8 cellular contexts compared by ENCODE assay signal in the genomic region with DNA sequence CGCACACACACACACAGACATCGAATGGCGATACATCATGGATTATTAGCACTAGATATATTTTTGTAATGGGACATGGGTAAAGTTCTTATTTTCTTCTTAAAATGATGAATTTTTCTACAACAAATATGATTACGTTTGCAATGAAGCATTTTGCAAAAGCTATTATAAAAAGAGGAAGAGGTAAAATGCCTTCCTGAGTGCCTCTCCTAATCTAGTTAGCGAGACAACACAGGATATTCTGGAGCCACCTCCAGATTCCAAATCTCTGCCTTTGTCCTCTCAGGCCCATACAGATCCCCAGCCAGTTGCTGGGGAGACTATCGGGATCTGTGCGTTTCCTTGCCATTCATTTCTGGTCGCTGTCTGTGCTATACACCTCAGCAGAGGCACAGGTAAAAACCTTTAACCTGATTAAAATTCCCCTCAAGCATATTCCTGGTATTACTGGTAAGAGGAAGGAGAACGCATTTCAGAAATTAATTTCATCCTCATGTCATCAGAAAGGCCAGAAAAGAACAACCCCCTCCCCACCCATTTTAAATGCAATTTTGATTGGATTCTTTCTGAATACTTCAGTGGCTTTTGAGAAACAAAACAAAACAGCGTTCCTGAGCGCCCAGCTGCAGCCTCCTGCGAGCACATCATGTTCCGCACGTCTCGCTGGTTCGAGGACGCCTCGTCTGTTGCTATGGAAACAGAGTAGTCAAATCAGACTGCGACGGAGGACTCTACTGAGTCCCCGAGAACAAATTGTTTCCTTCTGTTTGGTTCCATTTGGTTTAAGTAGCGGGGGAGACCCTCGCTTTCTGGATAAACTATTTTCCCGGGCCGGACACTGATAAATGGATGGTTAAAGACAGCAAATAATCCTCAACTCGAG.
A peak's percentile ranks its signal among the peaks of the same experiment; 100 is the strongest.
DNase-seq lines count a peak whose midpoint lies in the region; ATAC-seq and TF ChIP-seq lines count a peak whose summit lies in the region.

No MANE protein-coding gene starts in this region.

- H3K36me3 Mint-ChIP-seq in activated CD8-positive, alpha-beta T cell treated with anti-CD3 and anti-CD28 coated beads, Interleukin-2, amount 10 ng/mL, durations not matched to agents 7 days and 5 days (ENCODE audit: low read depth), result peaks cover 3% of the 10 kb centered on the region
- no peaks in the 10 kb centered on the region for H3K36me3 Mint-ChIP-seq in neural crest cell (ENCODE audit: low read depth)

- intact Hi-C loops in upper lobe of right lung (cut with DNase I), result no loop called here

- peaks cover 25% of the 10 kb centered on the region for H3K27me3 Mint-ChIP-seq in activated CD8-positive, alpha-beta T cell treated with anti-CD3 and anti-CD28 coated beads, Interleukin-2, amount 10 ng/mL, durations not matched to agents 7 days and 5 days (ENCODE audit: low read depth)
- peaks cover 41% of the 10 kb centered on the region for H3K27me3 Mint-ChIP-seq in neural crest cell (ENCODE audit: low read depth)

- no peak for TF ChIP-seq CTCF in foreskin fibroblast (IDR thresholded peaks at IDR 0.05; ENCODE audit: low read depth, low read length)
- no peak for TF ChIP-seq CTCF in neural crest cell (conservative IDR thresholded peaks at IDR 0.05)
- TF ChIP-seq CTCF in upper lobe of right lung (IDR thresholded peaks at IDR 0.05), result no peak

- H3K9me3 Mint-ChIP-seq in activated CD8-positive, alpha-beta T cell treated with anti-CD3 and anti-CD28 coated beads, Interleukin-2, amount 10 ng/mL, durations not matched to agents 7 days and 5 days (ENCODE audit: insufficient read depth), result no peaks in the 10 kb centered on the region
- no peaks in the 10 kb centered on the region for H3K9me3 Mint-ChIP-seq in neural crest cell

- H3K4me3 ChIP-seq in foreskin fibroblast (ENCODE audit: low read depth in 1 of 2, low read length in 2 of 2) (peak overlapping the region; percentile 48 to 59), upper lobe of right lung (no peak overlapping the region)

- CTCF ChIA-PET in activated CD8-positive, alpha-beta T cell treated with anti-CD3 and anti-CD28 coated beads, Interleukin-2, amount 10 ng/mL, durations not matched to agents 7 days and 5 days (lab: Charles Lee), result interaction anchor here (1.3 to 3.2 kb wide), 3 partner anchors 10 to 25 kb away, joined by 3 to 13 read pairs (median 10); no protein-coding TSS in a partner anchor

- H3K27ac ChIP-seq in upper lobe of right lung, result no peak overlapping the region

- H3K27me3 ChIP-seq in upper lobe of right lung, result peaks cover 4% of the 10 kb centered on the region

- H3K36me3 ChIP-seq in upper lobe of right lung, result no peaks in the 10 kb centered on the region

- peak overlapping the region; percentile 65 for H3K4me3 Mint-ChIP-seq in activated CD8-positive, alpha-beta T cell treated with anti-CD3 and anti-CD28 coated beads, Interleukin-2, amount 10 ng/mL, durations not matched to agents 7 days and 5 days
- peak overlapping the region; percentile 63 for H3K4me3 Mint-ChIP-seq in neural crest cell

- POLR2A ChIA-PET in activated CD8-positive, alpha-beta T cell treated with anti-CD3 and anti-CD28 coated beads, Interleukin-2, amount 10 ng/mL, durations not matched to agents 7 days and 5 days (lab: Charles Lee), result interaction anchor here (1.5 kb wide), 1 partner anchor 22 kb away, joined by 3 read pairs; no protein-coding TSS in a partner anchor

- DNase-seq in activated T-cell treated with anti-CD3 and anti-CD28 coated beads for 24 hours (ENCODE audit: low read depth), result peak; percentile 11
- DNase-seq in activated T-cell treated with anti-CD3 and anti-CD28 coated beads for 4 hours, result no peak
- DNase-seq in activated CD8-positive, alpha-beta T cell treated with anti-CD3 and anti-CD28 coated beads, Interleukin-2, amount 10 ng/mL, durations not matched to agents 7 days and 5 days, result peak; percentile 73
- DNase-seq in foreskin fibroblast, result peak; percentile 75 to 81
- DNase-seq in neural crest cell (ENCODE audit: low read depth, low spot score), result peak; percentile 37
- DNase-seq in upper lobe of right lung, result peak; percentile 66
- DNase-seq in ureter (ENCODE audit: low spot score), result no peak

- ATAC-seq in HG03108 (IDR thresholded peaks at IDR 0.05; ENCODE audit: unreplicated experiment) (peak; percentile 91), upper lobe of right lung (peak; percentile 71)
- peak; percentile 94 for ATAC-seq in activated CD8-positive, alpha-beta T cell treated with anti-CD3 and anti-CD28 coated beads, Interleukin-2, amount 10 ng/mL, durations not matched to agents 7 days and 5 days

- peaks cover 14% of the 10 kb centered on the region for H3K4me1 Mint-ChIP-seq in activated CD8-positive, alpha-beta T cell treated with anti-CD3 and anti-CD28 coated beads, Interleukin-2, amount 10 ng/mL, durations not matched to agents 7 days and 5 days (ENCODE audit: low read depth)
- peaks cover 9% of the 10 kb centered on the region for H3K4me1 Mint-ChIP-seq in neural crest cell

- no peak overlapping the region for H3K27ac Mint-ChIP-seq in activated CD8-positive, alpha-beta T cell treated with anti-CD3 and anti-CD28 coated beads, Interleukin-2, amount 10 ng/mL, durations not matched to agents 7 days and 5 days
- no peak overlapping the region for H3K27ac Mint-ChIP-seq in neural crest cell (ENCODE audit: unreplicated experiment)

- H3K4me1 ChIP-seq in upper lobe of right lung, result no peaks in the 10 kb centered on the region

- H3K9me3 ChIP-seq in upper lobe of right lung, result no peaks in the 10 kb centered on the region

Comparison
In these comparisons a context has a peak if more than half of its experiments do, and no peak if none do; other contexts are left out.
1. DNase-seq: peak in activated T-cell treated with anti-CD3 and anti-CD28 coated beads for 24 hours (single experiment), activated CD8-positive, alpha-beta T cell treated with anti-CD3 and anti-CD28 coated beads, Interleukin-2, amount 10 ng/mL, durations not matched to agents 7 days and 5 days (single experiment), foreskin fibroblast (2 of 2), neural crest cell (single experiment) and upper lobe of right lung (single experiment); none in activated T-cell treated with anti-CD3 and anti-CD28 coated beads for 4 hours (single experiment) and ureter (single experiment).
2. Peak in every context shown above with its lines, with median percentiles within 50 percentile points of each other: ATAC-seq.